17 cellular contexts compared by ENCODE assay signal in genomic region chr14:88616697-88617096, GRCh38.
"Had no signal": no experiment of that assay in that cellular context is flagged by ENCODE, and none has a peak within 500 bp of the region (broad histone marks: within the 10 kb centered on the region; RNA-seq: fewer than 3 reads in every experiment).

No MANE protein-coding gene starts in this region.

- DNase-seq: activated CD4-positive, alpha-beta T cell treated with anti-CD3 and anti-CD28 coated beads, Interleukin-2, amount 50 U/mL, for 1 hour; activated CD4-positive, CD25-positive, alpha-beta regulatory T cell treated with anti-CD3 and anti-CD28 coated beads, Interleukin-2, amount 50 U/mL, for 72 hours; activated CD8-positive, alpha-beta memory T cell treated with anti-CD3 and anti-CD28 coated beads, Interleukin-2, amount 50 U/mL, for 4 hours; activated gamma-delta T cell treated with Interleukin-2 at 50 U/mL for 16 hours; activated T-cell treated with anti-CD3 and anti-CD28 coated beads, Interleukin-2, amount 50 U/mL, for 48 hours; adrenal gland; effector memory CD8-positive, alpha-beta T cell; kidney; left lung; midbrain; stimulated activated CD4-positive, alpha-beta T cell treated with anti-CD3 and anti-CD28 coated beads, Interleukin-12 subunit alpha, Interleukin-12 subunit beta, amount 100 ng/mL, for 4 hours; stimulated activated CD4-positive, alpha-beta T cell treated with anti-CD3 and anti-CD28 coated beads, Interleukin-1b, Interleukin-23, amount 100 ng/mL, for 48 hours; stimulated activated naive CD8-positive, alpha-beta T cell treated with anti-CD3 and anti-CD28 coated beads, Interleukin-15, Interleukin-2, amounts not matched to agents 100 U/mL and 50 U/mL, for 24 hours; substantia nigra; tibial artery had no signal

- H3K4me3 Mint-ChIP-seq: effector memory CD8-positive, alpha-beta T cell; T-helper 1 cell treated with Interleukin-12 subunit alpha and Interleukin-12 subunit beta and Interleukin-4 antibody, amounts not matched to agents 30 μg/mL and 1 μg/mL, for 36 hours had no signal

- H3K27me3 Mint-ChIP-seq: effector memory CD8-positive, alpha-beta T cell had no signal

- H3K27ac Mint-ChIP-seq: effector memory CD8-positive, alpha-beta T cell; T-helper 1 cell treated with Interleukin-12 subunit alpha and Interleukin-12 subunit beta and Interleukin-4 antibody, amounts not matched to agents 30 μg/mL and 1 μg/mL, for 36 hours had no signal

- H3K27me3 ChIP-seq: adrenal gland, left lung, tibial artery had no signal

- H3K9me3 Mint-ChIP-seq: activated naive CD4-positive, alpha-beta T cell treated with anti-CD3 and anti-CD28 coated beads, Interleukin-2, amount 50 U/mL, for 72 hours; effector memory CD8-positive, alpha-beta T cell; T-helper 1 cell treated with Interleukin-12 subunit alpha and Interleukin-12 subunit beta and Interleukin-4 antibody, amounts not matched to agents 30 μg/mL and 1 μg/mL, for 36 hours had no signal

- H3K9me3 ChIP-seq: adrenal gland, left lung, tibial artery had no signal

- ATAC-seq: activated naive CD4-positive, alpha-beta T cell treated with anti-CD3 and anti-CD28 coated beads, Interleukin-2, amount 50 U/mL, for 72 hours; effector memory CD8-positive, alpha-beta T cell; left lung; stimulated activated naive CD8-positive, alpha-beta T cell treated with anti-CD3 and anti-CD28 coated beads, Interleukin-15, Interleukin-2, amounts not matched to agents 100 U/mL and 50 U/mL, for 24 hours had no signal

- H3K4me3 ChIP-seq: adrenal gland, left lung, tibial artery had no signal

- H3K27ac ChIP-seq: adrenal gland, left lung, tibial artery had no signal

- H3K4me1 ChIP-seq: left lung had no signal
